ENCODE assay signal across 8 cellular contexts in the genomic region with DNA sequence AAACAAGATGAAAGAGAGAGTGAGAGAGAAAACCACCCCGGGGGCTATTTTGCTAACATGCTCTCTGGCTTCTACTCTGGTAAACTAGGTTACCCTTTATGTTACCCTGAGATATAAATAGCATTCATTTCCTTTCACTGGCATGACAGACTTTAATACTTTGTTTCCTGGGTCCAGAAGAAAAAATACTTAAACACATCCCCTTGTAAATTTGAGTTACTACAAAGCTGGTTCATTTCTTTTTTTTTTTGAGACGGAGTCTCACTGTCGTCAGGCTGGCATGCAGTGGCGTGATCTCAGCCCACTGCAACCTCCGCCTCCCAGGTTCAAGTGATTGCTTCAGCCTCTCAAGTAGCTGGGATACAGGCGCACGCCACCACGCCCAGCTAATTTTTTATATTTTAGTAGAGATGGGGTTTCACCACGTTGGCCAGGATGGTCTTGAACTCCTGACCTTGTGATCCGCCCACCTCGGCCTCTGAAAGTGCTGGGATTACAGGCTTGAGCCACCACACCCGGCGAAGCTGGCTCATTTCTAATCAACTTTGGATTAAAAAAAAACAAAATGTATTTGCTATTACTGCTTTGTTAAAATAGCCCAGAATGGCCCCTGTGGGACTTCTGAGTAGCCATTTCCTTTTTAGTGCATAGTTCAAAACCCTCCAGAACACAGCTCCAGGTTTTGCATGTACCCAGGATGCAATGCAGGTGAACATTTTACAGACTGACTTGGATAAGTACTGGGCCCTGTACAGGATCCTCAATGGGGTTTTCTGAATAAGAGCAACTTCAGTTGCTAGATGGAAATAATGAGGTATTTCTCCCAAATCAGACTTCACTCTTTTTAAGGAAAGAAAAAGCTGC. TPM values are rescaled to one million over a fixed set of nuclear protein-coding genes. Genes with fewer than 3 reads are reported as not detected.
DNase-seq lines count a peak whose midpoint lies in the region; ATAC-seq and TF ChIP-seq lines count a peak whose summit lies in the region.

No MANE protein-coding gene starts in this region.

- intact Hi-C loops in Calu3 (cut with micrococcal nuclease; ENCODE audit: unreplicated experiment), result no loop called here

- H3K79me2 ChIP-seq in OCI-LY1 (ENCODE audit: insufficient read depth, low read length), result peaks cover 31% of the 10 kb centered on the region

- no peaks in the 10 kb centered on the region for H3K9me3 ChIP-seq in OCI-LY1 (ENCODE audit: low read length)

- H3K9me3 Mint-ChIP-seq in Calu3 (ENCODE audit: low read depth, unreplicated experiment), result no peaks in the 10 kb centered on the region
- no peaks in the 10 kb centered on the region for H3K9me3 Mint-ChIP-seq in memory B cell

- H3K4me3 ChIP-seq in OCI-LY1 (ENCODE audit: low read depth, low read length, poor library complexity, severe bottlenecking), result peak overlapping the region; percentile 38

- H3K27me3 Mint-ChIP-seq in Calu3 (ENCODE audit: unreplicated experiment), result no peaks in the 10 kb centered on the region
- H3K27me3 Mint-ChIP-seq in memory B cell, result no peaks in the 10 kb centered on the region

- DNase-seq in Calu3 (no peak), memory B cell (ENCODE audit: low spot score in 2 of 2) (no peak), NCI-H1436 (lab: John Stamatoyannopoulos, UW) (no peak), HUDEP-2 (lab: John Stamatoyannopoulos, UW; ENCODE audit: unreplicated experiment in 76 of 76) (no peak)
- no peak for DNase-seq in stimulated activated CD4-positive, alpha-beta T cell treated with anti-CD3 and anti-CD28 coated beads, Interleukin-2, amount 100 ng/mL, for 48 hours

- H3K9ac ChIP-seq in OCI-LY1 (ENCODE audit: low read length), result peak overlapping the region; percentile 67

- TF ChIP-seq CTCF in Calu3 (IDR thresholded peaks at IDR 0.05; ENCODE audit: unreplicated experiment) (no peak), OCI-LY1 (IDR thresholded peaks at IDR 0.05; ENCODE audit: low read length) (no peak)

- H3K36me3 Mint-ChIP-seq in Calu3 (ENCODE audit: insufficient read depth, unreplicated experiment), result peaks cover 12% of the 10 kb centered on the region
- peaks cover 1% of the 10 kb centered on the region for H3K36me3 Mint-ChIP-seq in memory B cell

- H2AFZ ChIP-seq in OCI-LY1 (ENCODE audit: low read length), result no peak overlapping the region

- H3K27ac Mint-ChIP-seq in Calu3 (ENCODE audit: unreplicated experiment) (peak overlapping the region; percentile 6), memory B cell (peak overlapping the region; percentile 85)

- H4K20me1 ChIP-seq in OCI-LY1 (ENCODE audit: insufficient read depth, low read length), result no peaks in the 10 kb centered on the region

- no TSS peak for BruUV-seq in Calu3 (replicated peaks; lab: Mats Ljungman, UMichigan)

- CTCF ChIA-PET in Calu3 (lab: Charles Lee), result interaction anchor here (0.7 to 1.1 kb wide), 2 partner anchors 62 to 66 kb away, joined by 3 read pairs; no protein-coding TSS in a partner anchor

- H3F3A ChIP-seq in OCI-LY1 (ENCODE audit: insufficient read depth, low read length), result peaks cover 4% of the 10 kb centered on the region; the same call in 1 of the 2 replicates

- H3K4me3 Mint-ChIP-seq in Calu3 (ENCODE audit: low read depth, unreplicated experiment), result no peak overlapping the region
- peak overlapping the region; percentile 79 for H3K4me3 Mint-ChIP-seq in memory B cell

- H3K36me3 ChIP-seq in OCI-LY1 (ENCODE audit: insufficient read depth, low read length), result peaks cover 4% of the 10 kb centered on the region; the same call in 1 of the 2 replicates

- peak overlapping the region; percentile 95 for H3K27ac ChIP-seq in OCI-LY1 (ENCODE audit: low read depth, low read length, poor library complexity, severe bottlenecking)

- H3K4me2 ChIP-seq in OCI-LY1 (ENCODE audit: low read length), result peak overlapping the region; percentile 61

- ATAC-seq in GM19395 (IDR thresholded peaks at IDR 0.05; ENCODE audit: unreplicated experiment) (peak; percentile 46), memory B cell (ENCODE audit: low read depth) (peak; percentile 18), HG02798 (IDR thresholded peaks at IDR 0.05; ENCODE audit: poor library complexity, unreplicated experiment) (no peak)

- H3K4me1 Mint-ChIP-seq in Calu3 (ENCODE audit: low read depth, unreplicated experiment) (peaks cover 31% of the 10 kb centered on the region), memory B cell (peaks cover 46% of the 10 kb centered on the region)

- peaks cover 80% of the 10 kb centered on the region for H3K4me1 ChIP-seq in OCI-LY1 (ENCODE audit: insufficient read depth, low read length, severe bottlenecking)

- H3K9me2 ChIP-seq in OCI-LY1 (ENCODE audit: low read depth, low read length), result no peaks in the 10 kb centered on the region

- H3K27me3 ChIP-seq in OCI-LY1 (ENCODE audit: insufficient read depth, low read length), result no peaks in the 10 kb centered on the region

RNA-seq across cellular contexts. Expression of gene INPP5B, which starts 20.6 kb away (rescaled TPM):
- total RNA-seq in Calu3 (2022), result 18.0 and 21.5 TPM in 2 replicates
